8 cellular contexts compared by ENCODE assay signal in the genomic region with DNA sequence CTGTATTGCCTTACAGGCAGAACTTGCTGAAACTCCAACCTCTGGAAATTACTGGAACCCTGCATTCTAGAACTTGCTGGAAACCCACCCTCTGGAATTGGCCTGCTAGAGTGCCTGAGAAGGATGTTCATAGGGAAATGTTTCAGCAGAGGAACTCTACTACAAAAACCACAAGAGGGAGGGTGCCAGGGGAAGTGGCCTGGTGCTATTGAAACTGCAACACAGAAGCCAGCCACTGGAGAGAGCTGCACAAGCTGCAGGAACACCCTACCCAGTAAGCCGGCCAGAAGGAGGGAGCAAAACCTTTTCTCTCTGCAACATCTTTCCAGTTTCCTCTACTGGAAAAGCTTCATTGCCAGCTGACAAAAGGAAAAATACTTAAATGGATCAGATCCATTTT. TPM values are rescaled to one million over a fixed set of nuclear protein-coding genes. Genes with fewer than 3 reads are reported as not detected.
DNase-seq lines count a peak whose midpoint lies in the region; ATAC-seq lines count a peak whose summit lies in the region.

No MANE protein-coding gene starts in this region.

- peak; percentile 32 for ATAC-seq in HG02588 (IDR thresholded peaks at IDR 0.05; ENCODE audit: unreplicated experiment)

- DNase-seq in activated T-cell treated with anti-CD3 and anti-CD28 coated beads for 24 hours (ENCODE audit: low read depth) = peak; percentile 10
- DNase-seq in activated T-cell treated with anti-CD3 and anti-CD28 coated beads for 4 hours = no peak
- DNase-seq in NCI-H526 treated with DMSO at 0.1 percent for 48 hours (lab: John Stamatoyannopoulos, UW) = peak; percentile 8
- peak; percentile 18 for DNase-seq in activated naive CD4-positive, alpha-beta T cell treated with anti-CD3 and anti-CD28 coated beads, Interleukin-2, amount 50 U/mL, for 16 hours
- DNase-seq in lung microvascular endothelial cell (ENCODE audit: low read depth in 2 of 2) = peak; percentile 3 to 6
- DNase-seq in activated gamma-delta T cell (lab: John Stamatoyannopoulos, UW) = no peak
- DNase-seq in COLO668 (lab: John Stamatoyannopoulos, UW; ENCODE audit: unreplicated experiment) = no peak

RNA-seq across cellular contexts. Expression of a gene that starts 2.5 kb away (rescaled TPM):
- total RNA-seq in lung microvascular endothelial cell = 6.1 and 10.7 TPM in 2 replicates

Comparison
In these comparisons a context has a peak if more than half of its experiments do, and no peak if none do; other contexts are left out.
1. DNase-seq: peak in activated T-cell treated with anti-CD3 and anti-CD28 coated beads for 24 hours (single experiment), NCI-H526 treated with DMSO at 0.1 percent for 48 hours (single experiment), activated naive CD4-positive, alpha-beta T cell treated with anti-CD3 and anti-CD28 coated beads, Interleukin-2, amount 50 U/mL, for 16 hours (single experiment) and lung microvascular endothelial cell (2 of 2); none in activated T-cell treated with anti-CD3 and anti-CD28 coated beads for 4 hours (single experiment), activated gamma-delta T cell (single experiment) and COLO668 (single experiment).